Comparison of ENCODE assay signal across 23 cellular contexts in genomic region chr3:142450192-142450591, GRCh38.
"Had no signal": no experiment of that assay in that cellular context is flagged by ENCODE, and none has a peak within 500 bp of the region (broad histone marks: within the 10 kb centered on the region; RNA-seq: fewer than 3 reads in every experiment).

No MANE protein-coding gene starts in this region.

- H3K27me3 Mint-ChIP-seq: memory B cell; natural killer cell treated with Interleukin-12 subunit alpha and Interleukin-12 subunit beta and Interleukin-15 and Interleukin-18, amount 100 ng/mL, for 72 hours; stimulated activated naive B cell treated with anti-CD40 and anti-IgM and Interleukin-4, amounts not matched to agents 10 μg/mL and 1 μg/mL and 100 μg/mL, for 72 hours had no signal

- ATAC-seq: esophagus mucosa; gastroesophageal sphincter; left cardiac atrium; lower lobe of right lung; natural killer cell treated with Interleukin-12 subunit alpha and Interleukin-12 subunit beta and Interleukin-15 and Interleukin-18, amount 100 ng/mL, for 72 hours; pancreas; right lobe of liver; stimulated activated naive B cell treated with anti-CD40 and anti-IgM and Interleukin-4, amounts not matched to agents 10 μg/mL and 1 μg/mL and 100 μg/mL, for 72 hours had no signal

- H3K4me3 Mint-ChIP-seq: memory B cell; natural killer cell treated with Interleukin-12 subunit alpha and Interleukin-12 subunit beta and Interleukin-15 and Interleukin-18, amount 100 ng/mL, for 72 hours; stimulated activated naive B cell treated with anti-CD40 and anti-IgM and Interleukin-4, amounts not matched to agents 10 μg/mL and 1 μg/mL and 100 μg/mL, for 72 hours had no signal

- H3K9me3 Mint-ChIP-seq: memory B cell; natural killer cell treated with Interleukin-12 subunit alpha and Interleukin-12 subunit beta and Interleukin-15 and Interleukin-18, amount 100 ng/mL, for 72 hours; stimulated activated naive B cell treated with anti-CD40 and anti-IgM and Interleukin-4, amounts not matched to agents 10 μg/mL and 1 μg/mL and 100 μg/mL, for 72 hours had no signal

- DNase-seq: effector memory CD4-positive, alpha-beta T cell; glutamatergic neuron; kidney; left cardiac atrium; left ventricle myocardium inferior; lower lobe of right lung; midbrain; occipital lobe; pancreas; right lobe of liver; spleen; stimulated activated CD4-positive, alpha-beta T cell treated with anti-CD3 and anti-CD28 coated beads, Interleukin-15, amount 100 ng/mL, for 24 hours; stimulated activated CD4-positive, alpha-beta T cell treated with anti-CD3 and anti-CD28 coated beads, Interleukin-1b, Interleukin-23, amount 100 ng/mL, for 48 hours; stimulated activated CD4-positive, alpha-beta T cell treated with anti-CD3 and anti-CD28 coated beads, Interleukin-4, amount 100 ng/mL, for 4 hours; stimulated activated naive B cell treated with anti-CD40 and anti-IgM and Interleukin-4, amounts not matched to agents 10 μg/mL and 1 μg/mL and 100 μg/mL, for 72 hours; tibial artery had no signal

- H3K4me3 ChIP-seq: gastroesophageal sphincter, left ventricle myocardium inferior, lower lobe of right lung, pancreas, prostate gland, right lobe of liver, spleen, tibial artery, upper lobe of left lung, vagina had no signal

- H3K27ac Mint-ChIP-seq: memory B cell; natural killer cell treated with Interleukin-12 subunit alpha and Interleukin-12 subunit beta and Interleukin-15 and Interleukin-18, amount 100 ng/mL, for 72 hours; stimulated activated naive B cell treated with anti-CD40 and anti-IgM and Interleukin-4, amounts not matched to agents 10 μg/mL and 1 μg/mL and 100 μg/mL, for 72 hours had no signal
